Comparison of ENCODE assay signal across 1 cellular context in genomic region chr5:91367908-91368648, GRCh38.
TF ChIP-seq lines count a peak whose summit lies in the region.

No MANE protein-coding gene starts in this region.

TF ChIP-seq in GM12878, 131 proteins besides CTCF, POLR2A, EP300 and RAD21:
- TF ChIP-seq POLR2AphosphoS5 (IDR thresholded peaks at IDR 0.05; ENCODE audit: low read length) (peak; percentile 64), ATF7 (IDR thresholded peaks at IDR 0.05; ENCODE audit: low read depth) (no peak), POU2F2 (IDR thresholded peaks at IDR 0.05; ENCODE audit: borderline replicate concordance, low read depth, low read length) (no peak), IKZF2 (IDR thresholded peaks at IDR 0.05) (no peak), PAX5 (IDR thresholded peaks at IDR 0.05; ENCODE audit: borderline replicate concordance, low read depth, low read length) (0 out of 2 replicates have a peak, but pooled peaks have one; percentile 5)
- TF ChIP-seq, protein P1, sequence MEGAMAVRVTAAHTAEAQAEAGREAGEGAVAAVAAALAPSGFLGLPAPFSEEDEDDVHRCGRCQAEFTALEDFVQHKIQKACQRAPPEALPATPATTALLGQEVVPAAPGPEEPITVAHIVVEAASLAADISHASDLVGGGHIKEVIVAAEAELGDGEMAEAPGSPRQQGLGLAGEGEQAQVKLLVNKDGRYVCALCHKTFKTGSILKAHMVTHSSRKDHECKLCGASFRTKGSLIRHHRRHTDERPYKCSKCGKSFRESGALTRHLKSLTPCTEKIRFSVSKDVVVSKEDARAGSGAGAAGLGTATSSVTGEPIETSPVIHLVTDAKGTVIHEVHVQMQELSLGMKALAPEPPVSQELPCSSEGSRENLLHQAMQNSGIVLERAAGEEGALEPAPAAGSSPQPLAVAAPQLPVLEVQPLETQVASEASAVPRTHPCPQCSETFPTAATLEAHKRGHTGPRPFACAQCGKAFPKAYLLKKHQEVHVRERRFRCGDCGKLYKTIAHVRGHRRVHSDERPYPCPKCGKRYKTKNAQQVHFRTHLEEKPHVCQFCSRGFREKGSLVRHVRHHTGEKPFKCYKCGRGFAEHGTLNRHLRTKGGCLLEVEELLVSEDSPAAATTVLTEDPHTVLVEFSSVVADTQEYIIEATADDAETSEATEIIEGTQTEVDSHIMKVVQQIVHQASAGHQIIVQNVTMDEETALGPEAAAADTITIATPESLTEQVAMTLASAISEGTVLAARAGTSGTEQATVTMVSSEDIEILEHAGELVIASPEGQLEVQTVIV (IDR thresholded peaks at IDR 0.05; ENCODE audit: borderline replicate concordance, partially characterized antibody): no peak
TF ChIP-seq in GM12878: peak in this region for 2.
